In genomic region chr11:70104419-70104818, GRCh38 we compare ENCODE assay signal across 21 cellular contexts. TPM values are rescaled to one million over a fixed set of nuclear protein-coding genes. Genes with fewer than 3 reads are reported as not detected.
DNase-seq lines count a peak whose midpoint lies in the region; ATAC-seq and TF ChIP-seq lines count a peak whose summit lies in the region.
"Had no signal": no experiment of that assay in that cellular context is flagged by ENCODE, and none has a peak within 500 bp of the region (broad histone marks: within the 10 kb centered on the region; RNA-seq: fewer than 3 reads in every experiment).

No MANE protein-coding gene starts in this region.

- H3K9me3 Mint-ChIP-seq in progenitor cell of endocrine pancreas (ENCODE audit: low read depth), result no peaks in the 10 kb centered on the region
- H3K9me3 Mint-ChIP-seq in HFFc6, result no peaks in the 10 kb centered on the region
- H3K9me3 Mint-ChIP-seq: activated CD4-positive, alpha-beta memory T cell treated with anti-CD3 and anti-CD28 coated beads for 36 hours; naive B cell had no signal

- no peak overlapping the region for H3K4me3 ChIP-seq in BLaER1
- H3K4me3 ChIP-seq in HEK293 (ENCODE audit: low read depth, low read length), result no peak overlapping the region
- no peak overlapping the region for H3K4me3 ChIP-seq in coronary artery
- H3K4me3 ChIP-seq: colonic mucosa, ovary, sigmoid colon had no signal

- H3K27ac Mint-ChIP-seq in progenitor cell of endocrine pancreas, result peak overlapping the region; percentile 84
- no peak overlapping the region for H3K27ac Mint-ChIP-seq in HFFc6
- H3K27ac Mint-ChIP-seq: activated CD4-positive, alpha-beta memory T cell treated with anti-CD3 and anti-CD28 coated beads for 36 hours; naive B cell had no signal

- H3K4me1 ChIP-seq in BLaER1 (peaks cover 63% of the 10 kb centered on the region), HEK293 (ENCODE audit: control insufficient read depth, insufficient read depth, low read length) (no peaks in the 10 kb centered on the region; the same call in 1 of the 2 replicates)
- H3K4me1 ChIP-seq: colonic mucosa had no signal

- no peaks in the 10 kb centered on the region for H3K9me3 ChIP-seq in BLaER1
- no peaks in the 10 kb centered on the region for H3K9me3 ChIP-seq in HEK293 (ENCODE audit: control insufficient read depth, insufficient read depth, low read depth, low read length)
- H3K9me3 ChIP-seq: colonic mucosa, ovary, sigmoid colon had no signal

- H3K27me3 ChIP-seq in BLaER1, result no peaks in the 10 kb centered on the region; the same call in 1 of the 2 replicates
- H3K27me3 ChIP-seq: colonic mucosa, ovary, sigmoid colon had no signal

- ATAC-seq in GM21528 (IDR thresholded peaks at IDR 0.05; ENCODE audit: low FRiP score, unreplicated experiment), result no peak

- DNase-seq in coronary artery (ENCODE audit: low spot score) (peak; percentile 84), progenitor cell of endocrine pancreas (ENCODE audit: low spot score, unreplicated experiment) (no peak), RKO (ENCODE audit: low spot score) (no peak), NCI-H446 (lab: John Stamatoyannopoulos, UW) (no peak), HFFc6 (no peak)
- DNase-seq: activated CD4-positive, alpha-beta memory T cell treated with anti-CD3 and anti-CD28 coated beads for 36 hours; activated effector memory CD4-positive, alpha-beta T cell treated with anti-CD3 and anti-CD28 coated beads, Interleukin-2, amount 50 U/mL, for 16 hours; brain microvascular endothelial cell; colonic mucosa; naive B cell; NCI-H1417 treated with DMSO at 0.1 percent for 48 hours; NCI-H524; ovary; sigmoid colon; T-helper 9 cell had no signal

- peak overlapping the region; percentile 27; the same call in 1 of the 2 replicates for H3K27ac ChIP-seq in BLaER1
- no peak overlapping the region for H3K27ac ChIP-seq in HEK293 (ENCODE audit: extremely low read depth, low read depth, low read length)
- peak overlapping the region; percentile 54 to 64 for H3K27ac ChIP-seq in coronary artery
- H3K27ac ChIP-seq: brain microvascular endothelial cell, colonic mucosa, ovary, RWPE1 had no signal

- no peak overlapping the region for H3K4me3 Mint-ChIP-seq in progenitor cell of endocrine pancreas (ENCODE audit: low read depth)
- H3K4me3 Mint-ChIP-seq in HFFc6, result no peak overlapping the region
- H3K4me3 Mint-ChIP-seq: activated CD4-positive, alpha-beta memory T cell treated with anti-CD3 and anti-CD28 coated beads for 36 hours; naive B cell had no signal

- H3K4me2 ChIP-seq in BLaER1, result peak overlapping the region; percentile 78

- H3K9ac ChIP-seq in BLaER1, result no peak overlapping the region; the same call in 1 of the 2 replicates

- no peaks in the 10 kb centered on the region for H3K4me1 Mint-ChIP-seq in progenitor cell of endocrine pancreas (ENCODE audit: low read depth)
- H3K4me1 Mint-ChIP-seq in HFFc6 (ENCODE audit: low read depth), result peaks cover 13% of the 10 kb centered on the region; the same call in 1 of the 2 replicates

- CTCF ChIA-PET in HEK293 (lab: Yijun Ruan, JAX), result interaction anchor here (0.6 kb wide), 1 partner anchor 188 kb away, joined by 3 read pairs; no protein-coding TSS in a partner anchor

- H3K36me3 ChIP-seq in BLaER1, result no peaks in the 10 kb centered on the region
- H3K36me3 ChIP-seq in HEK293 (ENCODE audit: control insufficient read depth in 2 of 2, insufficient read depth in 1 of 2, low read length in 2 of 2), result no peaks in the 10 kb centered on the region
- H3K36me3 ChIP-seq: brain microvascular endothelial cell, colonic mucosa, ovary, sigmoid colon had no signal

- H3K27me3 Mint-ChIP-seq in progenitor cell of endocrine pancreas, result peaks cover 39% of the 10 kb centered on the region
- H3K27me3 Mint-ChIP-seq in HFFc6 (ENCODE audit: insufficient read depth), result peaks cover 63% of the 10 kb centered on the region
- H3K27me3 Mint-ChIP-seq: activated CD4-positive, alpha-beta memory T cell treated with anti-CD3 and anti-CD28 coated beads for 36 hours had no signal

- no peak for TF ChIP-seq CTCF in HEK293 (tag by site-specific recombination; IDR thresholded peaks at IDR 0.05)
- no peak for TF ChIP-seq CTCF in coronary artery (IDR thresholded peaks at IDR 0.05)
- no peak for TF ChIP-seq CTCF in progenitor cell of endocrine pancreas (IDR thresholded peaks at IDR 0.05; ENCODE audit: unreplicated experiment)
- no peak for TF ChIP-seq CTCF in HFFc6 (IDR thresholded peaks at IDR 0.05)

- POLR2A ChIA-PET in HEK293 (lab: Yijun Ruan, JAX), result no interaction called here

- H3K36me3 Mint-ChIP-seq in progenitor cell of endocrine pancreas (ENCODE audit: insufficient read depth) (no peaks in the 10 kb centered on the region), HFFc6 (ENCODE audit: low read depth) (no peaks in the 10 kb centered on the region)
- H3K36me3 Mint-ChIP-seq: activated CD4-positive, alpha-beta memory T cell treated with anti-CD3 and anti-CD28 coated beads for 36 hours; naive B cell had no signal

- no peaks in the 10 kb centered on the region for H4K20me1 ChIP-seq in BLaER1

TF ChIP-seq in HEK293, 187 proteins besides CTCF, POLR2A, EP300 and RAD21:
- no peak for TF ChIP-seq ZNF501 (tag by site-specific recombination; IDR thresholded peaks at IDR 0.05)
- peak; percentile 79 for TF ChIP-seq ZIC2 (tag by site-specific recombination; IDR thresholded peaks at IDR 0.05)

RNA-seq across cellular contexts. Expression of gene ANO1, which starts 26.3 kb away (rescaled TPM):
- total RNA-seq in progenitor cell of endocrine pancreas, result 8.7 and 9.1 TPM in 2 replicates
- total RNA-seq in HFFc6 (2021; fragmentation: NEBNext Ultra II Directional; extraction: Animal tissue kit (Norgen Biotek cat#: 25700)), result not detected
- total RNA-seq: activated CD4-positive, alpha-beta memory T cell treated with anti-CD3 and anti-CD28 coated beads for 36 hours; G401; MCF 10A had no signal
